ENCODE assay signal across 8 cellular contexts in genomic region chr5:138339464-138339863, GRCh38. TPM values are rescaled to one million over a fixed set of nuclear protein-coding genes. Genes with fewer than 3 reads are reported as not detected.
DNase-seq lines count a peak whose midpoint lies in the region; ATAC-seq, FAIRE-seq and TF ChIP-seq lines count a peak whose summit lies in the region.

No MANE protein-coding gene starts in this region.

- H3K27ac Mint-ChIP-seq in astrocyte (ENCODE audit: unreplicated experiment) = peak overlapping the region; percentile 96

- H3K27me3 ChIP-seq in left ventricle myocardium inferior (ENCODE audit: low read depth) = no peaks in the 10 kb centered on the region
- H3K27me3 ChIP-seq in astrocyte (ENCODE audit: insufficient read depth, low read length) = no peaks in the 10 kb centered on the region
- no peaks in the 10 kb centered on the region for H3K27me3 ChIP-seq in lower lobe of right lung (ENCODE audit: low read depth)
- no peaks in the 10 kb centered on the region for H3K27me3 ChIP-seq in aorta (ENCODE audit: control insufficient read depth in 1 of 2, insufficient read depth in 2 of 2, low read length in 1 of 2)

- peak overlapping the region; percentile 97 for H3K4me3 Mint-ChIP-seq in astrocyte (ENCODE audit: unreplicated experiment)

- DNase-seq in left ventricle myocardium inferior (no peak), left ventricle myocardium superior (no peak), astrocyte (ENCODE audit: low read depth) (no peak), lower lobe of right lung (no peak), aorta (no peak), DMS114 treated with DMSO at 0.1 percent for 48 hours (lab: John Stamatoyannopoulos, UW; ENCODE audit: unreplicated experiment) (no peak), NCI-H2196 (lab: John Stamatoyannopoulos, UW; ENCODE audit: unreplicated experiment) (no peak)

- peaks cover 38% of the 10 kb centered on the region for H3K4me1 ChIP-seq in left ventricle myocardium inferior
- peaks cover 12% of the 10 kb centered on the region for H3K4me1 ChIP-seq in astrocyte (ENCODE audit: insufficient read depth, low read length)
- peaks cover 17% of the 10 kb centered on the region for H3K4me1 ChIP-seq in lower lobe of right lung
- H3K4me1 ChIP-seq in aorta (ENCODE audit: control insufficient read depth in 1 of 2, insufficient read depth in 2 of 2, low read length in 2 of 2) = peaks cover 0 to 5% of the 10 kb centered on the region in 2 donors

- H3K27ac ChIP-seq in left ventricle myocardium inferior (replicated peaks) (peak overlapping the region; percentile 97), astrocyte (ENCODE audit: low read depth, low read length) (no peak overlapping the region), lower lobe of right lung (peak overlapping the region; percentile 99), aorta (ENCODE audit: low read depth in 1 of 2, low read length in 2 of 2) (peak overlapping the region in 1 of 2 donors; percentile 34)

- peaks cover 48% of the 10 kb centered on the region for H4K20me1 ChIP-seq in astrocyte (ENCODE audit: insufficient read depth, low read length)

- peak overlapping the region; percentile 97 for H3K9ac ChIP-seq in astrocyte (ENCODE audit: low read length)

- intact Hi-C loops in left ventricle myocardium inferior (cut with micrococcal nuclease) (no loop called here), left ventricle myocardium superior (cut with micrococcal nuclease) (no loop called here), lower lobe of right lung (cut with DNase I) (no loop called here), aorta (cut with DNase I) (loop anchor here in 1 of 2 donors (5.0 kb wide), 1 partner anchor 117 kb away; no protein-coding TSS in a partner anchor)

- peaks cover 13% of the 10 kb centered on the region for H3K36me3 Mint-ChIP-seq in astrocyte (ENCODE audit: low read depth, unreplicated experiment)

- H3K4me2 ChIP-seq in astrocyte (ENCODE audit: low read length) = peak overlapping the region; percentile 97

- no peaks in the 10 kb centered on the region for H3K27me3 Mint-ChIP-seq in astrocyte (ENCODE audit: low read depth, unreplicated experiment)

- WGBS in aorta, 2 donors = 46 to 53% methylated on average over 2 of the region's 2 CpGs

- H3K9me3 Mint-ChIP-seq in astrocyte (ENCODE audit: unreplicated experiment) = no peaks in the 10 kb centered on the region

- H3K9me3 ChIP-seq in left ventricle myocardium inferior (replicated peaks) (no peaks in the 10 kb centered on the region), astrocyte (ENCODE audit: insufficient read depth, low read depth, low read length) (no peaks in the 10 kb centered on the region), lower lobe of right lung (no peaks in the 10 kb centered on the region), aorta (ENCODE audit: control insufficient read depth, low read length) (no peaks in the 10 kb centered on the region)

- H2AFZ ChIP-seq in astrocyte (ENCODE audit: low read depth, low read length) = no peak overlapping the region

- FAIRE-seq in astrocyte (lab: Jason Lieb, UNC) = no peak

- H3K79me2 ChIP-seq in astrocyte (ENCODE audit: insufficient read depth, low read length) = peaks cover 54% of the 10 kb centered on the region

- H3K36me3 ChIP-seq in left ventricle myocardium inferior = peaks cover 37% of the 10 kb centered on the region
- peaks cover 15% of the 10 kb centered on the region for H3K36me3 ChIP-seq in astrocyte (ENCODE audit: insufficient read depth, low read length)
- peaks cover 35% of the 10 kb centered on the region for H3K36me3 ChIP-seq in lower lobe of right lung
- H3K36me3 ChIP-seq in aorta (ENCODE audit: control insufficient read depth in 1 of 2, insufficient read depth in 2 of 2, low read length in 1 of 2) = peaks cover 0 to 1% of the 10 kb centered on the region in 2 donors

- H3K4me3 ChIP-seq in left ventricle myocardium inferior = peak overlapping the region; percentile 93
- H3K4me3 ChIP-seq in astrocyte (ENCODE audit: insufficient read depth, low read depth, low read length) = peak overlapping the region; percentile 86
- H3K4me3 ChIP-seq in lower lobe of right lung = peak overlapping the region; percentile 89
- peak overlapping the region; percentile 79 to 83 for H3K4me3 ChIP-seq in aorta (ENCODE audit: low read length in 2 of 2)

- ATAC-seq in left ventricle myocardium superior (no peak), lower lobe of right lung (no peak), aorta (ENCODE audit: low FRiP score) (no peak), GM18498 (IDR thresholded peaks at IDR 0.05; ENCODE audit: unreplicated experiment) (no peak)

- peaks cover 30% of the 10 kb centered on the region for H3K4me1 Mint-ChIP-seq in astrocyte (ENCODE audit: low read depth, unreplicated experiment)

- TF ChIP-seq CTCF in left ventricle myocardium inferior (IDR thresholded peaks at IDR 0.05; ENCODE audit: borderline replicate concordance) (no peak), astrocyte (IDR thresholded peaks at IDR 0.05; ENCODE audit: insufficient read depth, low read depth, low read length) (no peak), lower lobe of right lung (IDR thresholded peaks at IDR 0.05) (no peak)

RNA-seq across cellular contexts. Expression of gene FAM53C, which starts 1.4 kb away (rescaled TPM):
- total RNA-seq in left ventricle myocardium inferior (26.7 TPM), left ventricle myocardium superior (32.3 TPM), astrocyte (43.8 and 46.6 TPM in 2 replicates), lower lobe of right lung (23.3 TPM), aorta (10 to 100 TPM; 25.8 to 26.7 TPM)
- polyA plus RNA-seq in aorta = 10 to 100 TPM in 1 of 2 donors, 1 to 10 TPM in 1; 9.9 to 14.7 TPM

RNA-seq across cellular contexts. Expression of gene CDC25C, which starts 7.9 kb away (rescaled TPM):
- total RNA-seq in left ventricle myocardium inferior = not detected
- total RNA-seq in left ventricle myocardium superior = not detected
- total RNA-seq in astrocyte = 1.6 and 1.7 TPM in 2 replicates
- 0.47 TPM for total RNA-seq in lower lobe of right lung
- not detected for total RNA-seq in aorta
- under 1 TPM in 1 of 2 donors, not detected in 1; 0.38 TPM for polyA plus RNA-seq in aorta

RNA-seq across cellular contexts. Expression of gene KDM3B, which starts 13.0 kb away (rescaled TPM):
- total RNA-seq in left ventricle myocardium inferior (40.7 TPM), left ventricle myocardium superior (40.8 TPM), astrocyte (46.6 and 48.6 TPM in 2 replicates), lower lobe of right lung (67.1 TPM), aorta (10 to 100 TPM; 55.9 to 66.0 TPM)
- 10 to 100 TPM; 17.4 to 27.2 TPM for polyA plus RNA-seq in aorta
